ENCODE assay signal across 1 cellular context in the genomic region with DNA sequence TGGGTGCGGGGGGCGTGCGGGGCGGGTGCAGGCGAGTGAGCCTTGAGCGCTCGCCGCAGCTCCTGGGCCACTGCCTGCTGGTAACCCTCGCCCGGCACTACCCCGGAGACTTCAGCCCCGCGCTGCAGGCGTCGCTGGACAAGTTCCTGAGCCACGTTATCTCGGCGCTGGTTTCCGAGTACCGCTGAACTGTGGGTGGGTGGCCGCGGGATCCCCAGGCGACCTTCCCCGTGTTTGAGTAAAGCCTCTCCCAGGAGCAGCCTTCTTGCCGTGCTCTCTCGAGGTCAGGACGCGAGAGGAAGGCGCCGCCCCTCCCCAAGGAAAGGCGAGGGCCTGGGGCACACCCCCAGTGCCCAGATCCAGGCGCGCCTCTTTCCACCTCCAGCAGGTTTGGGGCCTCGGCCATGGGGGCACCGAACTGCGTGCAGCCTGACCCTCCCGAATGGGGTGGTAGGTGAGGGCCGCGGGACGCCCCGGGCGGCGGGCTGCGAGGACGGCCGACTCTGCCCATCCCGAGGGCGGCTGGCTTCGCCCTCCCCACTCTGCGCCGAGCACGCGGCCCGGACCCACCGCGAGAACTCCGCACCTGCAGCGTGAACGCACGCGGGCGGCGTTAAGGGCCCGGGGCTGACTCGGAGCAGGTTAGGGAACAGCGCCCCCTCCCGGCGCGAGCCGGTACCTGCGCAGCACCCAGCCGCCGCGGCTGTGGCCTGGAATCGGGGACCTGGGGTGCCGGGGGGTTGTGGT.
TF ChIP-seq lines count a peak whose summit lies in the region.

No MANE protein-coding gene starts in this region.

TF ChIP-seq in HepG2, 621 proteins besides CTCF, POLR2A, EP300 and RAD21 (continued from another document and continues in another):
- TF ChIP-seq HCFC1 (IDR thresholded peaks at IDR 0.05; ENCODE audit: low read depth, low read length), result no peak; the same call in 1 of the 2 replicates
- 0 out of 2 replicates have a peak, but pooled peaks have one; percentile 41 for TF ChIP-seq ZNF549 (CRISPR knock-in tag; IDR thresholded peaks at IDR 0.05)
- peak; percentile 87; the same call in 1 of the 2 replicates for TF ChIP-seq SNAPC2 (CRISPR knock-in tag; IDR thresholded peaks at IDR 0.05)
- peak; percentile 91 for TF ChIP-seq BRD4 (CRISPR knock-in tag; IDR thresholded peaks at IDR 0.05)
- TF ChIP-seq, protein P1, sequence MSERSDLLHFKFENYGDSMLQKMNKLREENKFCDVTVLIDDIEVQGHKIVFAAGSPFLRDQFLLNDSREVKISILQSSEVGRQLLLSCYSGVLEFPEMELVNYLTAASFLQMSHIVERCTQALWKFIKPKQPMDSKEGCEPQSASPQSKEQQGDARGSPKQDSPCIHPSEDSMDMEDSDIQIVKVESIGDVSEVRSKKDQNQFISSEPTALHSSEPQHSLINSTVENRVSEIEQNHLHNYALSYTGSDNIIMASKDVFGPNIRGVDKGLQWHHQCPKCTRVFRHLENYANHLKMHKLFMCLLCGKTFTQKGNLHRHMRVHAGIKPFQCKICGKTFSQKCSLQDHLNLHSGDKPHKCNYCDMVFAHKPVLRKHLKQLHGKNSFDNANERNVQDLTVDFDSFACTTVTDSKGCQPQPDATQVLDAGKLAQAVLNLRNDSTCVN (CRISPR knock-in tag; IDR thresholded peaks at IDR 0.05; ENCODE audit: borderline replicate concordance), result peak; percentile 85
- TF ChIP-seq WIZ (CRISPR knock-in tag; IDR thresholded peaks at IDR 0.05), result peak; percentile 78; the same call in 1 of the 2 replicates
- TF ChIP-seq, protein P2, sequence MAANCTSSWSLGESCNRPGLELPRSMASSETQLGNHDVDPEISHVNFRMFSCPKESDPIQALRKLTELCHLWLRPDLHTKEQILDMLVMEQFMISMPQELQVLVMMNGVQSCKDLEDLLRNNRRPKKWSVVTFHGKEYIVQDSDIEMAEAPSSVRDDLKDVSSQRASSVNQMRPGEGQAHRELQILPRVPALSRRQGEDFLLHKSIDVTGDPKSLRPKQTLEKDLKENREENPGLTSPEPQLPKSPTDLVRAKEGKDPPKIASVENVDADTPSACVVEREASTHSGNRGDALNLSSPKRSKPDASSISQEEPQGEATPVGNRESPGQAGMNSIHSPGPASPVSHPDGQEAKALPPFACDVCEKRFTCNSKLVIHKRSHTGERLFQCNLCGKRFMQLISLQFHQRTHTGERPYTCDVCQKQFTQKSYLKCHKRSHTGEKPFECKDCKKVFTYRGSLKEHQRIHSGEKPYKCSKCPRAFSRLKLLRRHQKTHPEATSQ (CRISPR knock-in tag; IDR thresholded peaks at IDR 0.05; ENCODE audit: borderline replicate concordance), result peak; percentile 93
- TF ChIP-seq SNRNP70 (IDR thresholded peaks at IDR 0.05; ENCODE audit: low read depth, low read length), result no peak
- peak; percentile 95; the same call in 1 of the 2 replicates for TF ChIP-seq ZBTB3 (CRISPR knock-in tag; IDR thresholded peaks at IDR 0.05; ENCODE audit: borderline replicate concordance, low read depth)
- TF ChIP-seq, protein P3, sequence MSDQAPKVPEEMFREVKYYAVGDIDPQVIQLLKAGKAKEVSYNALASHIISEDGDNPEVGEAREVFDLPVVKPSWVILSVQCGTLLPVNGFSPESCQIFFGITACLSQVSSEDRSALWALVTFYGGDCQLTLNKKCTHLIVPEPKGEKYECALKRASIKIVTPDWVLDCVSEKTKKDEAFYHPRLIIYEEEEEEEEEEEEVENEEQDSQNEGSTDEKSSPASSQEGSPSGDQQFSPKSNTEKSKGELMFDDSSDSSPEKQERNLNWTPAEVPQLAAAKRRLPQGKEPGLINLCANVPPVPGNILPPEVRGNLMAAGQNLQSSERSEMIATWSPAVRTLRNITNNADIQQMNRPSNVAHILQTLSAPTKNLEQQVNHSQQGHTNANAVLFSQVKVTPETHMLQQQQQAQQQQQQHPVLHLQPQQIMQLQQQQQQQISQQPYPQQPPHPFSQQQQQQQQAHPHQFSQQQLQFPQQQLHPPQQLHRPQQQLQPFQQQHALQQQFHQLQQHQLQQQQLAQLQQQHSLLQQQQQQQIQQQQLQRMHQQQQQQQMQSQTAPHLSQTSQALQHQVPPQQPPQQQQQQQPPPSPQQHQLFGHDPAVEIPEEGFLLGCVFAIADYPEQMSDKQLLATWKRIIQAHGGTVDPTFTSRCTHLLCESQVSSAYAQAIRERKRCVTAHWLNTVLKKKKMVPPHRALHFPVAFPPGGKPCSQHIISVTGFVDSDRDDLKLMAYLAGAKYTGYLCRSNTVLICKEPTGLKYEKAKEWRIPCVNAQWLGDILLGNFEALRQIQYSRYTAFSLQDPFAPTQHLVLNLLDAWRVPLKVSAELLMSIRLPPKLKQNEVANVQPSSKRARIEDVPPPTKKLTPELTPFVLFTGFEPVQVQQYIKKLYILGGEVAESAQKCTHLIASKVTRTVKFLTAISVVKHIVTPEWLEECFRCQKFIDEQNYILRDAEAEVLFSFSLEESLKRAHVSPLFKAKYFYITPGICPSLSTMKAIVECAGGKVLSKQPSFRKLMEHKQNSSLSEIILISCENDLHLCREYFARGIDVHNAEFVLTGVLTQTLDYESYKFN (CRISPR knock-in tag; conservative IDR thresholded peaks at IDR 0.05), result peak; percentile 61
- TF ChIP-seq STAG1 (CRISPR knock-in tag; IDR thresholded peaks at IDR 0.05), result peak; percentile 91
- TF ChIP-seq HNRNPH1 (optimal IDR thresholded peaks at IDR 0.05; ENCODE audit: low read depth, low read length), result no peak
- TF ChIP-seq ZNF629 (CRISPR knock-in tag; conservative IDR thresholded peaks at IDR 0.05), result peak; percentile 60
- peak; percentile 52; the same call in 1 of the 2 replicates for TF ChIP-seq ZNF816 (CRISPR knock-in tag; IDR thresholded peaks at IDR 0.05; ENCODE audit: borderline replicate concordance)
- TF ChIP-seq ZNF773 (CRISPR knock-in tag; IDR thresholded peaks at IDR 0.05; ENCODE audit: borderline replicate concordance), result peak; percentile 98; the same call in 1 of the 2 replicates
- TF ChIP-seq IKZF4 (CRISPR knock-in tag; IDR thresholded peaks at IDR 0.05; ENCODE audit: borderline replicate concordance, low read depth, not compliant biosample characterization), result peak; percentile 99
- peak; percentile 99 for TF ChIP-seq ZNF563 (CRISPR knock-in tag; IDR thresholded peaks at IDR 0.05)
- TF ChIP-seq, protein P4, sequence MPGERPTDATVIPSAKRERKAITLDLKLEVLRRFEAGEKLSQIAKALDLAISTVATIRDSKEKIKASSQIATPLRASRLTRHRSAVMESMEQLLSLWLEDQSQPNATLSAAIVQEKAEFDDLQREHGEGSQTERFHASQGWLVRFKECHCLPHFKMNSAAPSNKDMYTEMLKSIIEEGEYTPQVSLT (CRISPR knock-in tag; IDR thresholded peaks at IDR 0.05; ENCODE audit: borderline replicate concordance, low read depth), result peak; percentile 93; the same call in 1 of the 2 replicates
- peak; percentile 91; the same call in 1 of the 2 replicates for TF ChIP-seq ZFP82 (CRISPR knock-in tag; IDR thresholded peaks at IDR 0.05; ENCODE audit: borderline replicate concordance)
- peak; percentile 98 for TF ChIP-seq ZNF138 (CRISPR knock-in tag; IDR thresholded peaks at IDR 0.05; ENCODE audit: low read depth)
- TF ChIP-seq ZNF841 (CRISPR knock-in tag; IDR thresholded peaks at IDR 0.05; ENCODE audit: borderline replicate concordance), result peak; percentile 96
- peak; percentile 99; the same call in 1 of the 2 replicates for TF ChIP-seq EEA1 (CRISPR knock-in tag; IDR thresholded peaks at IDR 0.05; ENCODE audit: borderline replicate concordance)
- TF ChIP-seq, protein P5, sequence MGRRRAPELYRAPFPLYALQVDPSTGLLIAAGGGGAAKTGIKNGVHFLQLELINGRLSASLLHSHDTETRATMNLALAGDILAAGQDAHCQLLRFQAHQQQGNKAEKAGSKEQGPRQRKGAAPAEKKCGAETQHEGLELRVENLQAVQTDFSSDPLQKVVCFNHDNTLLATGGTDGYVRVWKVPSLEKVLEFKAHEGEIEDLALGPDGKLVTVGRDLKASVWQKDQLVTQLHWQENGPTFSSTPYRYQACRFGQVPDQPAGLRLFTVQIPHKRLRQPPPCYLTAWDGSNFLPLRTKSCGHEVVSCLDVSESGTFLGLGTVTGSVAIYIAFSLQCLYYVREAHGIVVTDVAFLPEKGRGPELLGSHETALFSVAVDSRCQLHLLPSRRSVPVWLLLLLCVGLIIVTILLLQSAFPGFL (CRISPR knock-in tag; IDR thresholded peaks at IDR 0.05), result no peak; the same call in 1 of the 2 replicates
- TF ChIP-seq MTF2 (CRISPR knock-in tag; IDR thresholded peaks at IDR 0.05; ENCODE audit: borderline replicate concordance), result peak; percentile 99
- peak; percentile 97 for TF ChIP-seq NCOA1 (CRISPR knock-in tag; IDR thresholded peaks at IDR 0.05)
- TF ChIP-seq NONO (IDR thresholded peaks at IDR 0.05), result no peak
- TF ChIP-seq NONO (CRISPR knock-in tag; conservative IDR thresholded peaks at IDR 0.05), result peak; percentile 99
- peak; percentile 100 for TF ChIP-seq FOXC1 (CRISPR knock-in tag; IDR thresholded peaks at IDR 0.05; ENCODE audit: borderline replicate concordance)
- TF ChIP-seq, protein P6, sequence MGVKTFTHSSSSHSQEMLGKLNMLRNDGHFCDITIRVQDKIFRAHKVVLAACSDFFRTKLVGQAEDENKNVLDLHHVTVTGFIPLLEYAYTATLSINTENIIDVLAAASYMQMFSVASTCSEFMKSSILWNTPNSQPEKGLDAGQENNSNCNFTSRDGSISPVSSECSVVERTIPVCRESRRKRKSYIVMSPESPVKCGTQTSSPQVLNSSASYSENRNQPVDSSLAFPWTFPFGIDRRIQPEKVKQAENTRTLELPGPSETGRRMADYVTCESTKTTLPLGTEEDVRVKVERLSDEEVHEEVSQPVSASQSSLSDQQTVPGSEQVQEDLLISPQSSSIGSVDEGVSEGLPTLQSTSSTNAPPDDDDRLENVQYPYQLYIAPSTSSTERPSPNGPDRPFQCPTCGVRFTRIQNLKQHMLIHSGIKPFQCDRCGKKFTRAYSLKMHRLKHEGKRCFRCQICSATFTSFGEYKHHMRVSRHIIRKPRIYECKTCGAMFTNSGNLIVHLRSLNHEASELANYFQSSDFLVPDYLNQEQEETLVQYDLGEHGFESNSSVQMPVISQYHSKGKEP (CRISPR knock-in tag; IDR thresholded peaks at IDR 0.05), result peak; percentile 93
- TF ChIP-seq KDM3A (CRISPR knock-in tag; IDR thresholded peaks at IDR 0.05; ENCODE audit: low read depth), result peak; percentile 90
- peak; percentile 14; the same call in 1 of the 2 replicates for TF ChIP-seq ZMYM2 (CRISPR knock-in tag; IDR thresholded peaks at IDR 0.05)
- TF ChIP-seq ZNF343 (CRISPR knock-in tag; IDR thresholded peaks at IDR 0.05), result peak; percentile 98
- TF ChIP-seq ZNF121 (CRISPR knock-in tag; IDR thresholded peaks at IDR 0.05), result peak; percentile 64; the same call in 1 of the 2 replicates
- TF ChIP-seq RARG (CRISPR knock-in tag; IDR thresholded peaks at IDR 0.05; ENCODE audit: low read depth), result 0 out of 2 replicates have a peak, but pooled peaks have one; percentile 39
- TF ChIP-seq, protein P7, sequence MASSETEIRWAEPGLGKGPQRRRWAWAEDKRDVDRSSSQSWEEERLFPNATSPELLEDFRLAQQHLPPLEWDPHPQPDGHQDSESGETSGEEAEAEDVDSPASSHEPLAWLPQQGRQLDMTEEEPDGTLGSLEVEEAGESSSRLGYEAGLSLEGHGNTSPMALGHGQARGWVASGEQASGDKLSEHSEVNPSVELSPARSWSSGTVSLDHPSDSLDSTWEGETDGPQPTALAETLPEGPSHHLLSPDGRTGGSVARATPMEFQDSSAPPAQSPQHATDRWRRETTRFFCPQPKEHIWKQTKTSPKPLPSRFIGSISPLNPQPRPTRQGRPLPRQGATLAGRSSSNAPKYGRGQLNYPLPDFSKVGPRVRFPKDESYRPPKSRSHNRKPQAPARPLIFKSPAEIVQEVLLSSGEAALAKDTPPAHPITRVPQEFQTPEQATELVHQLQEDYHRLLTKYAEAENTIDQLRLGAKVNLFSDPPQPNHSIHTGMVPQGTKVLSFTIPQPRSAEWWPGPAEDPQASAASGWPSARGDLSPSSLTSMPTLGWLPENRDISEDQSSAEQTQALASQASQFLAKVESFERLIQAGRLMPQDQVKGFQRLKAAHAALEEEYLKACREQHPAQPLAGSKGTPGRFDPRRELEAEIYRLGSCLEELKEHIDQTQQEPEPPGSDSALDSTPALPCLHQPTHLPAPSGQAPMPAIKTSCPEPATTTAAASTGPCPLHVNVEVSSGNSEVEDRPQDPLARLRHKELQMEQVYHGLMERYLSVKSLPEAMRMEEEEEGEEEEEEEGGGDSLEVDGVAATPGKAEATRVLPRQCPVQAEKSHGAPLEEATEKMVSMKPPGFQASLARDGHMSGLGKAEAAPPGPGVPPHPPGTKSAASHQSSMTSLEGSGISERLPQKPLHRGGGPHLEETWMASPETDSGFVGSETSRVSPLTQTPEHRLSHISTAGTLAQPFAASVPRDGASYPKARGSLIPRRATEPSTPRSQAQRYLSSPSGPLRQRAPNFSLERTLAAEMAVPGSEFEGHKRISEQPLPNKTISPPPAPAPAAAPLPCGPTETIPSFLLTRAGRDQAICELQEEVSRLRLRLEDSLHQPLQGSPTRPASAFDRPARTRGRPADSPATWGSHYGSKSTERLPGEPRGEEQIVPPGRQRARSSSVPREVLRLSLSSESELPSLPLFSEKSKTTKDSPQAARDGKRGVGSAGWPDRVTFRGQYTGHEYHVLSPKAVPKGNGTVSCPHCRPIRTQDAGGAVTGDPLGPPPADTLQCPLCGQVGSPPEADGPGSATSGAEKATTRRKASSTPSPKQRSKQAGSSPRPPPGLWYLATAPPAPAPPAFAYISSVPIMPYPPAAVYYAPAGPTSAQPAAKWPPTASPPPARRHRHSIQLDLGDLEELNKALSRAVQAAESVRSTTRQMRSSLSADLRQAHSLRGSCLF (CRISPR knock-in tag; IDR thresholded peaks at IDR 0.05; ENCODE audit: borderline replicate concordance), result 0 out of 2 replicates have a peak, but pooled peaks have one; percentile 78
- TF ChIP-seq ZNF232 (CRISPR knock-in tag; IDR thresholded peaks at IDR 0.05; ENCODE audit: borderline replicate concordance), result peak; percentile 96
- TF ChIP-seq, protein P8, sequence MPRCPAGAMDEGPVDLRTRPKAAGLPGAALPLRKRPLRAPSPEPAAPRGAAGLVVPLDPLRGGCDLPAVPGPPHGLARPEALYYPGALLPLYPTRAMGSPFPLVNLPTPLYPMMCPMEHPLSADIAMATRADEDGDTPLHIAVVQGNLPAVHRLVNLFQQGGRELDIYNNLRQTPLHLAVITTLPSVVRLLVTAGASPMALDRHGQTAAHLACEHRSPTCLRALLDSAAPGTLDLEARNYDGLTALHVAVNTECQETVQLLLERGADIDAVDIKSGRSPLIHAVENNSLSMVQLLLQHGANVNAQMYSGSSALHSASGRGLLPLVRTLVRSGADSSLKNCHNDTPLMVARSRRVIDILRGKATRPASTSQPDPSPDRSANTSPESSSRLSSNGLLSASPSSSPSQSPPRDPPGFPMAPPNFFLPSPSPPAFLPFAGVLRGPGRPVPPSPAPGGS (CRISPR knock-in tag; IDR thresholded peaks at IDR 0.05), result peak; percentile 99
